Comparison of ENCODE assay signal across 19 cellular contexts in genomic region chr12:125280482-125281377, GRCh38.
DNase-seq lines count a peak whose midpoint lies in the region; ATAC-seq and TF ChIP-seq lines count a peak whose summit lies in the region.
"Had no signal": no experiment of that assay in that cellular context is flagged by ENCODE, and none has a peak within 500 bp of the region (broad histone marks: within the 10 kb centered on the region; RNA-seq: fewer than 3 reads in every experiment).

No MANE protein-coding gene starts in this region.

- peaks cover 8% of the 10 kb centered on the region for H3K9me3 Mint-ChIP-seq in WTC11

- peak; percentile 32 for DNase-seq in activated CD4-positive, CD25-positive, alpha-beta regulatory T cell treated with anti-CD3 and anti-CD28 coated beads, Interleukin-2, amount 50 U/mL, for 72 hours
- DNase-seq in activated CD4-positive, CD25-positive, alpha-beta regulatory T cell (lab: John Stamatoyannopoulos, UW), result no peak
- DNase-seq in WTC11 (ENCODE audit: low spot score) (peak; percentile 82), iPS DF 4.7 (ENCODE audit: extremely low read depth, low spot score) (peak; percentile 71), retina (peak; percentile 8), NCI-H187 treated with DMSO at 0.1 percent for 48 hours (lab: John Stamatoyannopoulos, UW) (no peak), lower lobe of right lung (no peak)
- DNase-seq: activated CD8-positive, alpha-beta memory T cell treated with anti-CD3 and anti-CD28 coated beads, Interleukin-2, amount 50 U/mL, for 4 hours; naive thymus-derived CD4-positive, alpha-beta T cell; NCI-H1930; NCI-H510A; SIG-M5; stimulated activated naive CD4-positive, alpha-beta T cell; upper lobe of left lung had no signal

- TF ChIP-seq CTCF in WTC11 (IDR thresholded peaks at IDR 0.05) (no peak), lower lobe of right lung (IDR thresholded peaks at IDR 0.05) (no peak)

- no peaks in the 10 kb centered on the region for H3K36me3 ChIP-seq in lower lobe of right lung
- H3K36me3 ChIP-seq: ascending aorta; BLaER1 treated with 17β-estradiol and CSF1 and Interleukin-3, amounts not matched to agents 10 nM and 100 nM; upper lobe of left lung had no signal

- peak overlapping the region; percentile 72 for H3K4me3 Mint-ChIP-seq in WTC11

- ATAC-seq in WTC11, result peak; percentile 93
- ATAC-seq in HG03159 (IDR thresholded peaks at IDR 0.05; ENCODE audit: unreplicated experiment), result no peak
- ATAC-seq in lower lobe of right lung, result no peak
- ATAC-seq: naive thymus-derived CD4-positive, alpha-beta T cell had no signal

- no peaks in the 10 kb centered on the region for H3K4me1 ChIP-seq in lower lobe of right lung
- H3K4me1 ChIP-seq: ascending aorta; BLaER1 treated with 17β-estradiol and CSF1 and Interleukin-3, amounts not matched to agents 10 nM and 100 nM; upper lobe of left lung had no signal

- CTCF ChIA-PET in WTC11 (lab: Charles Lee), result interaction anchor here (0.6 to 2.3 kb wide), 8 partner anchors 21 to 96 kb away, joined by 3 to 9 read pairs (median 4); partner anchors contain the start of gene TMEM132B

- peaks cover 4% of the 10 kb centered on the region for H3K27me3 ChIP-seq in lower lobe of right lung (ENCODE audit: low read depth)
- H3K27me3 ChIP-seq: ascending aorta; BLaER1 treated with 17β-estradiol and CSF1 and Interleukin-3, amounts not matched to agents 10 nM and 100 nM; upper lobe of left lung had no signal

- H3K27ac ChIP-seq in lower lobe of right lung, result no peak overlapping the region
- H3K27ac ChIP-seq: 22Rv1; ascending aorta; BLaER1 treated with 17β-estradiol and CSF1 and Interleukin-3, amounts not matched to agents 10 nM and 100 nM; upper lobe of left lung had no signal

- intact Hi-C loops in lower lobe of right lung (cut with DNase I), result no loop called here

- no peak overlapping the region for H3K4me3 ChIP-seq in lower lobe of right lung
- H3K4me3 ChIP-seq: ascending aorta; BLaER1 treated with 17β-estradiol and CSF1 and Interleukin-3, amounts not matched to agents 10 nM and 100 nM; upper lobe of left lung had no signal

- no peaks in the 10 kb centered on the region; the same call in 1 of the 2 replicates for H3K27me3 Mint-ChIP-seq in WTC11 (ENCODE audit: low read depth)

- peaks cover 15% of the 10 kb centered on the region for H3K36me3 Mint-ChIP-seq in WTC11
- H3K36me3 Mint-ChIP-seq: IgD-negative memory B cell; naive thymus-derived CD4-positive, alpha-beta T cell had no signal

- H3K4me1 Mint-ChIP-seq in WTC11, result peaks cover 26% of the 10 kb centered on the region

- peak overlapping the region; percentile 98 for H3K27ac Mint-ChIP-seq in WTC11
- H3K27ac Mint-ChIP-seq: IgD-negative memory B cell; naive thymus-derived CD4-positive, alpha-beta T cell had no signal

- POLR2A ChIA-PET in WTC11 (lab: Charles Lee), result no interaction called here

- no peaks in the 10 kb centered on the region for H3K9me3 ChIP-seq in lower lobe of right lung
- H3K9me3 ChIP-seq: ascending aorta, upper lobe of left lung had no signal

TF ChIP-seq in WTC11, 78 proteins besides CTCF, POLR2A, EP300 and RAD21:
- no peak for TF ChIP-seq KAT7 (CRISPR knock-in tag; IDR thresholded peaks at IDR 0.05; ENCODE audit: borderline replicate concordance)
- 0 out of 2 replicates have a peak, but pooled peaks have one; percentile 50 for TF ChIP-seq CBFB (CRISPR knock-in tag; IDR thresholded peaks at IDR 0.05; ENCODE audit: low read depth)
- peak; percentile 63 for TF ChIP-seq NFYB (CRISPR knock-in tag; conservative IDR thresholded peaks at IDR 0.05; ENCODE audit: low read depth)
- peak; percentile 95 for TF ChIP-seq USF1 (CRISPR knock-in tag; IDR thresholded peaks at IDR 0.05)
- TF ChIP-seq USF2 (CRISPR knock-in tag; IDR thresholded peaks at IDR 0.05), result peak; percentile 96
- TF ChIP-seq ZBTB21 (CRISPR knock-in tag; IDR thresholded peaks at IDR 0.05; ENCODE audit: borderline replicate concordance), result peak; percentile 28; the same call in 1 of the 2 replicates
- 0 out of 2 replicates have a peak, but pooled peaks have one; percentile 53 for TF ChIP-seq ZMAT4 (CRISPR knock-in tag; IDR thresholded peaks at IDR 0.05)
- 0 out of 2 replicates have a peak, but pooled peaks have one; percentile 24 for TF ChIP-seq ZNF138 (CRISPR knock-in tag; conservative IDR thresholded peaks at IDR 0.05)
- TF ChIP-seq TEAD4 (CRISPR knock-in tag; IDR thresholded peaks at IDR 0.05), result no peak
- peak; percentile 13; the same call in 1 of the 2 replicates for TF ChIP-seq ZNF121 (CRISPR knock-in tag; IDR thresholded peaks at IDR 0.05)
- 0 out of 2 replicates have a peak, but pooled peaks have one; percentile 49 for TF ChIP-seq TP53 (CRISPR knock-in tag; IDR thresholded peaks at IDR 0.05)
- TF ChIP-seq ZNF671 (CRISPR knock-in tag; IDR thresholded peaks at IDR 0.05), result no peak
- TF ChIP-seq NR3C1 (CRISPR knock-in tag; conservative IDR thresholded peaks at IDR 0.05; ENCODE audit: low read depth), result no peak
- peak; percentile 96 for TF ChIP-seq ZNF423 (CRISPR knock-in tag; IDR thresholded peaks at IDR 0.05)

Comparison
In these comparisons a context has a peak if more than half of its experiments do, and no peak if none do; other contexts are left out.
1. DNase-seq: peak in activated CD4-positive, CD25-positive, alpha-beta regulatory T cell treated with anti-CD3 and anti-CD28 coated beads, Interleukin-2, amount 50 U/mL, for 72 hours (single experiment), WTC11 (single experiment), iPS DF 4.7 (single experiment) and retina (single experiment); none in activated CD4-positive, CD25-positive, alpha-beta regulatory T cell (0 of 4), NCI-H187 treated with DMSO at 0.1 percent for 48 hours (single experiment) and lower lobe of right lung (single experiment).